Comparison of ENCODE assay signal across 27 cellular contexts in the genomic region with DNA sequence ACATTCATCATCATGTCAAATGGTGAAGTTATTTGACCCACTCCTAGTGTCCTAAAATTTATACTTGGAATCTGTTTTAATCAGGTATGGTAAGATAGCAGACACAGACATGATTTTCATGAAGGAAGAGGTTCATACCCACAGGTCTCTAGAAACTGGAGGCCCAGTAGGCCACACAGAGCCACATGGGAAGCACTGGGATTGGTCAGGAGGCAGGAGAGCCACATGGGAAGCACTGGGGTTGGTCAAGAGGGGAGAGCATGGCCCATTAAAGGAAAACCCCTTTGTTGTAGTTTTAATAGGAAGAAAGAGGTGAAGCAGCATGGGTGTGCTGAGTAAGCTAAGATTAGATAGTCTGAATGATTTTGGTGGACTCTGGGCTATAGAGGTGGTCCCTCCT.
"Had no signal": no experiment of that assay in that cellular context is flagged by ENCODE, and none has a peak within 500 bp of the region (broad histone marks: within the 10 kb centered on the region; RNA-seq: fewer than 3 reads in every experiment).

No MANE protein-coding gene starts in this region.

- H3K4me2 ChIP-seq: neural progenitor cell, smooth muscle cell had no signal

- H3K4me3 Mint-ChIP-seq: memory B cell, nephron, neural progenitor cell had no signal

- H3K79me2 ChIP-seq: parathyroid adenoma had no signal

- H3K27me3 ChIP-seq: esophagus muscularis mucosa, heart right ventricle, neural progenitor cell, right lobe of liver, stomach, thyroid gland, vagina had no signal

- H3K4me1 ChIP-seq: esophagus muscularis mucosa, lower lobe of right lung, neural progenitor cell, parathyroid adenoma, right lobe of liver, stomach, thyroid gland, vagina had no signal

- H3K9me3 ChIP-seq: esophagus muscularis mucosa, heart right ventricle, lower lobe of right lung, right lobe of liver, stomach, thyroid gland, vagina had no signal

- DNase-seq: cortex of kidney; effector CD4-positive, alpha-beta T cell; foreskin melanocyte; glutamatergic neuron; heart right ventricle; hippocampal formation; left colon; left ventricle myocardium superior; lower lobe of right lung; naive thymus-derived CD4-positive, alpha-beta T cell; right lobe of liver; stimulated activated CD4-positive, alpha-beta T cell treated with anti-CD3 and anti-CD28 coated beads, Interleukin-12 subunit alpha, Interleukin-12 subunit beta, amount 100 ng/mL, for 4 hours; stimulated activated CD4-positive, alpha-beta T cell treated with anti-CD3 and anti-CD28 coated beads, Interleukin-1b, Interleukin-23, amount 100 ng/mL, for 48 hours; stimulated activated CD4-positive, alpha-beta T cell treated with anti-CD3 and anti-CD28 coated beads, Interleukin-4, amount 100 ng/mL, for 1 hour; stimulated activated CD8-positive, alpha-beta memory T cell treated with anti-CD3 and anti-CD28 coated beads, Interleukin-4, amount 100 ng/mL, for 48 hours; stimulated activated naive CD4-positive, alpha-beta T cell treated with Interleukin-2 at 50 U/mL for 16 hours; stomach; thyroid gland; trophoblast cell had no signal

- H3K36me3 Mint-ChIP-seq: memory B cell; naive thymus-derived CD4-positive, alpha-beta T cell; neural progenitor cell had no signal

- H3K4me1 Mint-ChIP-seq: memory B cell; naive thymus-derived CD4-positive, alpha-beta T cell; nephron; neural progenitor cell had no signal

- H2AFZ ChIP-seq: neural progenitor cell, parathyroid adenoma had no signal

- ATAC-seq: heart right ventricle; left colon; left ventricle myocardium superior; lower lobe of right lung; naive thymus-derived CD4-positive, alpha-beta T cell; right lobe of liver had no signal

- H3K27ac ChIP-seq: esophagus muscularis mucosa, heart right ventricle, lower lobe of right lung, neural progenitor cell, parathyroid adenoma, right lobe of liver, stomach, thyroid gland, vagina had no signal

- H3K27ac Mint-ChIP-seq: memory B cell; naive thymus-derived CD4-positive, alpha-beta T cell; nephron; neural progenitor cell; progenitor cell of endocrine pancreas had no signal

- H3K9me3 Mint-ChIP-seq: memory B cell, nephron, neural progenitor cell had no signal

- H3K27me3 Mint-ChIP-seq: naive thymus-derived CD4-positive, alpha-beta T cell had no signal

- H3K4me3 ChIP-seq: esophagus muscularis mucosa, heart right ventricle, lower lobe of right lung, neural progenitor cell, right lobe of liver, smooth muscle cell, stomach, thyroid gland, vagina had no signal

- H3K9ac ChIP-seq: neural progenitor cell, parathyroid adenoma had no signal

- H3K36me3 ChIP-seq: esophagus muscularis mucosa, heart right ventricle, lower lobe of right lung, neural progenitor cell, right lobe of liver, stomach, thyroid gland, vagina had no signal
